ENCODE assay signal across 18 cellular contexts in the genomic region with DNA sequence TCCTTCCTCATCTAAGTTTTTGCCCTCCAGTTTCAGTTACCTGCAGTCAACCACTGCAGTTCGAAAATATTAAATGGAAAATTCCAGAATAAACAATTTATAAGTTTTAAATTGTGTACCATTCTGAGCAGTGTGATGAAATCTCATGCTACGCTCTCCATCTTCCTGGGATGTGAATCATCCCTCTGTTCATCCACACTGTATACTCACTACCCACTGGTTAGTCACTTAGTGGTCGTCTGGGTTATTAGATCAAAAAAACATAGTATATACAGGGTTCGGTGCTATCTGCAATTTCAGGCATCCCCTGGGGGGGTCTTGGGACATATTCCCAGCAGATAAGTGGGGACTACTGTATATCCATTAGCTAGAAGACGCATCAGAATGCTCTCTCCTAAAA.
A peak's percentile ranks its signal among the peaks of the same experiment; 100 is the strongest.
DNase-seq lines count a peak whose midpoint lies in the region; FAIRE-seq and TF ChIP-seq lines count a peak whose summit lies in the region.
"Had no signal": no experiment of that assay in that cellular context is flagged by ENCODE, and none has a peak within 500 bp of the region (broad histone marks: within the 10 kb centered on the region; RNA-seq: fewer than 3 reads in every experiment).

No MANE protein-coding gene starts in this region.

- CTCF ChIA-PET in endothelial cell of umbilical vein (lab: Charles Lee), result interaction anchor here (0.8 kb wide), 1 partner anchor 8 kb away, joined by 3 read pairs; no protein-coding TSS in a partner anchor
- CTCF ChIA-PET in activated CD4-positive, alpha-beta T cell treated with anti-CD3 and anti-CD28 coated beads, Interleukin-2, amount 10 ng/mL, durations not matched to agents 7 days and 5 days (lab: Charles Lee), result no interaction called here

- BruUV-seq in endothelial cell of umbilical vein (replicated peaks; lab: Mats Ljungman, UMichigan), result no TSS peak

- DNase-seq in GM04503 (ENCODE audit: low read depth) (peak; percentile 20), RPMI7951 (ENCODE audit: low read depth) (peak; percentile 66), endothelial cell of umbilical vein (ENCODE audit: low read depth, low spot score) (no peak), osteoblast (ENCODE audit: insufficient read length, low spot score, missing footprints) (peak; percentile 68), caudate nucleus (lab: John Stamatoyannopoulos, UW) (no peak), cerebellar cortex (ENCODE audit: low spot score) (no peak), spleen (no peak)
- no peak for DNase-seq in activated CD4-positive, alpha-beta T cell treated with anti-CD3 and anti-CD28 coated beads, Interleukin-2, amount 10 ng/mL, durations not matched to agents 7 days and 5 days
- DNase-seq: activated CD8-positive, alpha-beta memory T cell treated with anti-CD3 and anti-CD28 coated beads, Interleukin-2, amount 10 ng/mL, durations not matched to agents 7 days and 5 days; activated gamma-delta T cell; CD4-positive, alpha-beta memory T cell; DND-41; Kasumi-1; kidney glomerular epithelial cell; NCI-H1930; OCI-M1 had no signal

- H3K36me3 ChIP-seq in endothelial cell of umbilical vein (ENCODE audit: control insufficient read depth in 2 of 2, extremely low read depth in 1 of 2, insufficient read depth in 2 of 2, low read length in 2 of 2), result no peaks in the 10 kb centered on the region
- H3K36me3 ChIP-seq in osteoblast (ENCODE audit: insufficient read depth, low read length), result no peaks in the 10 kb centered on the region
- H3K36me3 ChIP-seq in spleen, result peaks cover 0 to 71% (median 3%) of the 10 kb centered on the region in 6 donors

- H3K4me1 ChIP-seq in endothelial cell of umbilical vein (ENCODE audit: control insufficient read depth, extremely low read depth, insufficient read depth, low read length) (no peaks in the 10 kb centered on the region), osteoblast (ENCODE audit: insufficient read depth, low read length) (peaks cover 17% of the 10 kb centered on the region), spleen (no peaks in the 10 kb centered on the region)

- H3K27ac ChIP-seq in endothelial cell of umbilical vein (ENCODE audit: insufficient read depth, low read depth, low read length), result no peak overlapping the region
- no peak overlapping the region for H3K27ac ChIP-seq in osteoblast (ENCODE audit: low read depth, low read length)
- no peak overlapping the region for H3K27ac ChIP-seq in caudate nucleus (ENCODE audit: low read depth, low read length)
- H3K27ac ChIP-seq in spleen, result no peak overlapping the region

- H3K9me3 ChIP-seq in endothelial cell of umbilical vein (replicated peaks; ENCODE audit: control insufficient read depth, insufficient read depth, low read length), result no peaks in the 10 kb centered on the region
- H3K9me3 ChIP-seq in osteoblast (ENCODE audit: low read depth, low read length), result no peaks in the 10 kb centered on the region
- H3K9me3 ChIP-seq in spleen, result no peaks in the 10 kb centered on the region

- H3K27me3 Mint-ChIP-seq in activated CD4-positive, alpha-beta T cell treated with anti-CD3 and anti-CD28 coated beads, Interleukin-2, amount 10 ng/mL, durations not matched to agents 7 days and 5 days, result no peaks in the 10 kb centered on the region
- H3K27me3 Mint-ChIP-seq: activated CD8-positive, alpha-beta memory T cell treated with anti-CD3 and anti-CD28 coated beads, Interleukin-2, amount 10 ng/mL, durations not matched to agents 7 days and 5 days; CD4-positive, alpha-beta memory T cell had no signal

- FAIRE-seq in endothelial cell of umbilical vein (lab: Jason Lieb, UNC), result no peak
- FAIRE-seq: endometrium had no signal

- TF ChIP-seq CTCF in endothelial cell of umbilical vein (IDR thresholded peaks at IDR 0.05; ENCODE audit: extremely low read depth in 1 of 2, insufficient read depth in 1 of 2, low read depth in 1 of 2, low read length in 2 of 2), result no peak
- no peak for TF ChIP-seq CTCF in osteoblast (IDR thresholded peaks at IDR 0.05; ENCODE audit: extremely low read depth, low read depth, low read length)
- no peak for TF ChIP-seq CTCF in spleen (IDR thresholded peaks at IDR 0.05 in 8 of 11, conservative IDR thresholded peaks at IDR 0.05 in 3 of 11)

- H2AFZ ChIP-seq in endothelial cell of umbilical vein (ENCODE audit: low read depth, low read length), result no peak overlapping the region
- no peak overlapping the region for H2AFZ ChIP-seq in osteoblast (ENCODE audit: low read length)

- H3K79me2 ChIP-seq in endothelial cell of umbilical vein (ENCODE audit: control insufficient read depth, insufficient read depth, low read length) (no peaks in the 10 kb centered on the region), osteoblast (ENCODE audit: insufficient read depth, low read length) (no peaks in the 10 kb centered on the region)

- no peaks in the 10 kb centered on the region for H3K4me1 Mint-ChIP-seq in activated CD4-positive, alpha-beta T cell treated with anti-CD3 and anti-CD28 coated beads, Interleukin-2, amount 10 ng/mL, durations not matched to agents 7 days and 5 days
- H3K4me1 Mint-ChIP-seq: activated CD8-positive, alpha-beta memory T cell treated with anti-CD3 and anti-CD28 coated beads, Interleukin-2, amount 10 ng/mL, durations not matched to agents 7 days and 5 days; WTC11 had no signal

- POLR2A ChIA-PET in endothelial cell of umbilical vein (lab: Charles Lee), result no interaction called here
- POLR2A ChIA-PET in activated CD4-positive, alpha-beta T cell treated with anti-CD3 and anti-CD28 coated beads, Interleukin-2, amount 10 ng/mL, durations not matched to agents 7 days and 5 days (lab: Charles Lee), result no interaction called here

- H3K27ac Mint-ChIP-seq in activated CD4-positive, alpha-beta T cell treated with anti-CD3 and anti-CD28 coated beads, Interleukin-2, amount 10 ng/mL, durations not matched to agents 7 days and 5 days, result no peak overlapping the region
- H3K27ac Mint-ChIP-seq: activated CD8-positive, alpha-beta memory T cell treated with anti-CD3 and anti-CD28 coated beads, Interleukin-2, amount 10 ng/mL, durations not matched to agents 7 days and 5 days; CD4-positive, alpha-beta memory T cell; WTC11 had no signal

- intact Hi-C loops in endothelial cell of umbilical vein (cut with micrococcal nuclease) (no loop called here), spleen (cut with DNase I; ENCODE audit: low total_unique reads) (no loop called here)

- no peak overlapping the region for H3K4me3 Mint-ChIP-seq in activated CD4-positive, alpha-beta T cell treated with anti-CD3 and anti-CD28 coated beads, Interleukin-2, amount 10 ng/mL, durations not matched to agents 7 days and 5 days
- H3K4me3 Mint-ChIP-seq: activated CD8-positive, alpha-beta memory T cell treated with anti-CD3 and anti-CD28 coated beads, Interleukin-2, amount 10 ng/mL, durations not matched to agents 7 days and 5 days; CD4-positive, alpha-beta memory T cell; WTC11 had no signal

- H3K9me1 ChIP-seq in endothelial cell of umbilical vein (replicated peaks; ENCODE audit: control insufficient read depth, extremely low read depth, insufficient read depth, low read length), result no peaks in the 10 kb centered on the region

- H4K20me1 ChIP-seq in endothelial cell of umbilical vein (replicated peaks; ENCODE audit: control insufficient read depth, extremely low read depth, insufficient read depth, low read length) (no peaks in the 10 kb centered on the region), osteoblast (ENCODE audit: insufficient read depth, low read length) (no peaks in the 10 kb centered on the region)

- H3K4me3 ChIP-seq in endothelial cell of umbilical vein (replicated peaks in 1 of 3; ENCODE audit: insufficient read depth in 1 of 3, low read depth in 1 of 3, low read length in 3 of 3) (no peak overlapping the region), osteoblast (ENCODE audit: insufficient read depth, low read length) (no peak overlapping the region), spleen (no peak overlapping the region)

- no peak overlapping the region for H3K4me2 ChIP-seq in endothelial cell of umbilical vein (ENCODE audit: insufficient read depth, low read length)
- H3K4me2 ChIP-seq in osteoblast (ENCODE audit: insufficient read depth, low read length), result peak overlapping the region; percentile 9

- peaks cover 4% of the 10 kb centered on the region for H3K36me3 Mint-ChIP-seq in activated CD4-positive, alpha-beta T cell treated with anti-CD3 and anti-CD28 coated beads, Interleukin-2, amount 10 ng/mL, durations not matched to agents 7 days and 5 days (ENCODE audit: low read depth)
- H3K36me3 Mint-ChIP-seq: WTC11 had no signal

- 93 to 99% (median 96%) methylated on average over 5 of the region's 5 CpGs for WGBS in spleen, 5 donors

- dilution Hi-C loops in endothelial cell of umbilical vein (cut with MboI; ENCODE audit: extremely low pct_ligation_motif_present, low sequenced_read_pairs), result no loop called here

- TF ChIP-seq POLR2A in endothelial cell of umbilical vein (IDR thresholded peaks at IDR 0.05; ENCODE audit: low read depth, low read length), result no peak
- TF ChIP-seq POLR2A in spleen (IDR thresholded peaks at IDR 0.05), result no peak

- no peak overlapping the region for H3K9ac ChIP-seq in endothelial cell of umbilical vein (replicated peaks; ENCODE audit: extremely low read depth, insufficient read depth, low read length)

- H3K27me3 ChIP-seq in endothelial cell of umbilical vein (ENCODE audit: control insufficient read depth in 2 of 2, insufficient read depth in 2 of 2, low read length in 2 of 2) (peaks cover 0 to 2% of the 10 kb centered on the region in 2 experiments), osteoblast (ENCODE audit: insufficient read depth, low read length) (no peaks in the 10 kb centered on the region), spleen (replicated peaks in 1 of 7) (no peaks in the 10 kb centered on the region)

- no peaks in the 10 kb centered on the region for H3K9me3 Mint-ChIP-seq in activated CD4-positive, alpha-beta T cell treated with anti-CD3 and anti-CD28 coated beads, Interleukin-2, amount 10 ng/mL, durations not matched to agents 7 days and 5 days
- H3K9me3 Mint-ChIP-seq: CD4-positive, alpha-beta memory T cell; WTC11 had no signal

TF ChIP-seq in endothelial cell of umbilical vein, 7 proteins besides CTCF, POLR2A, EP300 and RAD21:
- no peak for TF ChIP-seq GATA2 (IDR thresholded peaks at IDR 0.05; ENCODE audit: insufficient read depth, insufficient read length, low read depth, low read length)
- peak; percentile 27 for TF ChIP-seq FOS (IDR thresholded peaks at IDR 0.05; ENCODE audit: borderline replicate concordance, insufficient read depth, low read length)

Comparison
In these comparisons a context has a peak if more than half of its experiments do, and no peak if none do; other contexts are left out.
1. DNase-seq: peak in GM04503 (single experiment), RPMI7951 (single experiment) and osteoblast (single experiment); none in endothelial cell of umbilical vein (single experiment), caudate nucleus (0 of 61), activated CD4-positive, alpha-beta T cell treated with anti-CD3 and anti-CD28 coated beads, Interleukin-2, amount 10 ng/mL, durations not matched to agents 7 days and 5 days (single experiment), cerebellar cortex (single experiment) and spleen (single experiment).